In the genomic region with DNA sequence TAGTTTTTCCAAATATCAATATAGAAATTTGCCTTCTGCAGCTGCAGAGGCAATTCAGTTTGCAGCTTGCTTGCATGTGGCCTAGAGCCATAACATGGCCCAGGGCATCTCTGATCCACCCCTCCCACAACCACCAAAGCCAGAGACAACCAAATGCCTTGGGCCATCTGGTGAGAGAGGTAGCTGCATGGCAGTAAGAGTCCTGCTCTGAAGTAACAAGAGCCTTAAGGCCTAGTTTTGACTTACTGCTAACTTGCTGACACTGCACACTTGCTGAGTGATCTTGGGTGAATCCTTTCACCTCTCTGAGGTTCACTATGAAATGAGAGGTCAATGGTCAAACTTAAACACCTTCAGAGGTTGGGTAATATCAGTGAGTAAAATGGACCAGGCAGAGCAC, we compare ENCODE assay signal across 32 cellular contexts. TPM values are rescaled to one million over a fixed set of nuclear protein-coding genes. Genes with fewer than 3 reads are reported as not detected.
DNase-seq lines count a peak whose midpoint lies in the region; ATAC-seq and TF ChIP-seq lines count a peak whose summit lies in the region.
"Had no signal": no experiment of that assay in that cellular context is flagged by ENCODE, and none has a peak within 500 bp of the region (broad histone marks: within the 10 kb centered on the region; RNA-seq: fewer than 3 reads in every experiment).

No MANE protein-coding gene starts in this region.

- H3K9me3 ChIP-seq in BE2C = no peaks in the 10 kb centered on the region
- no peaks in the 10 kb centered on the region for H3K9me3 ChIP-seq in T-helper 17 cell (ENCODE audit: control insufficient read depth, low read length, poor library complexity, severe bottlenecking)
- H3K9me3 ChIP-seq: gastrocnemius medialis, thyroid gland, uterus had no signal

- no peaks in the 10 kb centered on the region; the same call in 1 of the 2 replicates for H3K79me2 ChIP-seq in KMS-11 (ENCODE audit: insufficient read depth, low read depth)

- no peaks in the 10 kb centered on the region for H3K27me3 Mint-ChIP-seq in T-helper 17 cell
- H3K27me3 Mint-ChIP-seq: activated naive CD8-positive, alpha-beta T cell treated with anti-CD3 and anti-CD28 coated beads, Interleukin-2, amount 50 U/mL, for 24 hours; effector memory CD8-positive, alpha-beta T cell had no signal

- H3K27ac ChIP-seq in KMS-11 = peak overlapping the region; percentile 35; the same call in 1 of the 2 replicates
- H3K27ac ChIP-seq: gastrocnemius medialis, thyroid gland, uterus had no signal

- no peaks in the 10 kb centered on the region for H3K36me3 Mint-ChIP-seq in T-helper 17 cell (ENCODE audit: low read depth)
- H3K36me3 Mint-ChIP-seq: natural killer cell had no signal

- no peak for ATAC-seq in T-helper 17 cell
- ATAC-seq: activated naive CD8-positive, alpha-beta T cell treated with anti-CD3 and anti-CD28 coated beads, Interleukin-2, amount 50 U/mL, for 24 hours; effector memory CD8-positive, alpha-beta T cell; gastrocnemius medialis; left cardiac atrium; natural killer cell; Panc1 had no signal

- H3K4me3 ChIP-seq in BE2C (ENCODE audit: low read depth, low read length) (no peak overlapping the region), KMS-11 (IDR thresholded peaks at IDR 0.05; ENCODE audit: insufficient read depth, low read depth, low read length) (no peak overlapping the region)
- H3K4me3 ChIP-seq: gastrocnemius medialis, lung, thyroid gland, uterus had no signal

- H3K4me3 Mint-ChIP-seq in T-helper 17 cell = no peak overlapping the region
- H3K4me3 Mint-ChIP-seq: activated naive CD8-positive, alpha-beta T cell treated with anti-CD3 and anti-CD28 coated beads, Interleukin-2, amount 50 U/mL, for 24 hours; effector memory CD8-positive, alpha-beta T cell; natural killer cell had no signal

- H3K36me3 ChIP-seq in BE2C (no peaks in the 10 kb centered on the region), KMS-11 (ENCODE audit: insufficient read depth) (no peaks in the 10 kb centered on the region)
- H3K36me3 ChIP-seq: gastrocnemius medialis, thyroid gland, uterus had no signal

- H3K4me1 ChIP-seq in BE2C = peaks cover 12% of the 10 kb centered on the region
- H3K4me1 ChIP-seq in KMS-11 (ENCODE audit: low read depth, poor library complexity, severe bottlenecking) = peaks cover 19% of the 10 kb centered on the region
- H3K4me1 ChIP-seq: gastrocnemius medialis, uterus had no signal

- H3K27ac Mint-ChIP-seq in T-helper 17 cell = no peak overlapping the region
- H3K27ac Mint-ChIP-seq: activated naive CD8-positive, alpha-beta T cell treated with anti-CD3 and anti-CD28 coated beads, Interleukin-2, amount 50 U/mL, for 24 hours; effector memory CD8-positive, alpha-beta T cell; natural killer cell had no signal

- DNase-seq in BE2C = peak; percentile 70
- peak; percentile 53 for DNase-seq in SK-N-DZ (ENCODE audit: low spot score)
- peak; percentile 62 for DNase-seq in fibroblast of peridontal ligament (ENCODE audit: extremely low read depth)
- DNase-seq in NCI-H526 treated with DMSO at 0.1 percent for 48 hours (lab: John Stamatoyannopoulos, UW) = no peak
- no peak for DNase-seq in T-helper 17 cell
- DNase-seq in T-helper 9 cell = no peak
- no peak for DNase-seq in HUDEP-2 (lab: John Stamatoyannopoulos, UW; ENCODE audit: unreplicated experiment in 76 of 76)
- DNase-seq: activated CD4-positive, CD25-positive, alpha-beta regulatory T cell; activated naive CD8-positive, alpha-beta T cell treated with anti-CD3 and anti-CD28 coated beads, Interleukin-2, amount 50 U/mL, for 24 hours; activated T-cell treated with anti-CD3 and anti-CD28 coated beads, Interleukin-2, amount 50 U/mL, for 48 hours; central memory CD4-positive, alpha-beta T cell; DMS53; effector memory CD8-positive, alpha-beta T cell; gastrocnemius medialis; GDM1; GOT3; KG1; left cardiac atrium; natural killer cell; NCI-H1417 treated with DMSO at 0.1 percent for 48 hours; NCI-H2081 treated with DMSO at 0.1 percent for 48 hours; NCI-H2227 treated with DMSO at 0.1 percent for 48 hours; NCI-H526; SIG-M5; stimulated activated CD4-positive, alpha-beta T cell treated with anti-CD3 and anti-CD28 coated beads, Interleukin-4, amount 100 ng/mL, for 1 hour; T-helper 1 cell; thyroid gland; uterus had no signal

- H3K9ac ChIP-seq in KMS-11 = no peak overlapping the region

- no peaks in the 10 kb centered on the region for H3K27me3 ChIP-seq in BE2C
- no peaks in the 10 kb centered on the region for H3K27me3 ChIP-seq in KMS-11 (ENCODE audit: insufficient read depth, low read depth)
- H3K27me3 ChIP-seq: gastrocnemius medialis, thyroid gland, uterus had no signal

- no peak for TF ChIP-seq CTCF in BE2C (IDR thresholded peaks at IDR 0.05; ENCODE audit: low read depth, low read length)
- TF ChIP-seq CTCF in KMS-11 (conservative IDR thresholded peaks at IDR 0.05; ENCODE audit: low read depth, low read length) = no peak

- peak overlapping the region; percentile 39; the same call in 1 of the 2 replicates for H3K4me2 ChIP-seq in KMS-11

- H3K4me1 Mint-ChIP-seq in T-helper 17 cell = peaks cover 2% of the 10 kb centered on the region

- H2AFZ ChIP-seq in KMS-11 (ENCODE audit: low read depth) = no peak overlapping the region

- no peaks in the 10 kb centered on the region for H4K20me1 ChIP-seq in KMS-11 (ENCODE audit: insufficient read depth)

RNA-seq across cellular contexts. Expression of a gene that starts 4.9 kb away (rescaled TPM):
- polyA plus RNA-seq in BE2C (2012; ENCODE audit: insufficient read depth, insufficient read length, low read depth) = 31.1 TPM
- 27.1 and 32.5 TPM in 2 replicates for polyA plus RNA-seq in SK-N-DZ (2014; cell fraction: cytosol; rRNA removed)
- 30.9 and 33.0 TPM in 2 replicates for polyA plus RNA-seq in SK-N-DZ (2014; cell fraction: nucleus; rRNA removed)
- total RNA-seq in T-helper 17 cell = 10 to 100 TPM; 34.9 to 35.2 TPM

RNA-seq across cellular contexts. Expression of a gene that starts 20.9 kb away (rescaled TPM):
- 0.94 TPM for polyA plus RNA-seq in BE2C (2012; ENCODE audit: insufficient read depth, insufficient read length, low read depth)
- 0.38 TPM in 1 of 2 replicates, not detected in the other for polyA plus RNA-seq in SK-N-DZ (2014; cell fraction: cytosol; rRNA removed)
- 0.25 TPM in 1 of 2 replicates, not detected in the other for polyA plus RNA-seq in SK-N-DZ (2014; cell fraction: nucleus; rRNA removed)
- total RNA-seq in T-helper 17 cell = not detected
- total RNA-seq: HT1080, natural killer cell had no signal

Comparison
In these comparisons a context has a peak if more than half of its experiments do, and no peak if none do; other contexts are left out.
1. DNase-seq: peak in BE2C (single experiment), SK-N-DZ (single experiment) and fibroblast of peridontal ligament (single experiment); none in NCI-H526 treated with DMSO at 0.1 percent for 48 hours (single experiment), T-helper 17 cell (0 of 3), T-helper 9 cell (single experiment) and HUDEP-2 (0 of 76).